ENCODE assay signal across 22 cellular contexts in genomic region chr7:149020483-149020882, GRCh38. TPM values are rescaled to one million over a fixed set of nuclear protein-coding genes. Genes with fewer than 3 reads are reported as not detected.
DNase-seq lines count a peak whose midpoint lies in the region; ATAC-seq and TF ChIP-seq lines count a peak whose summit lies in the region.
"Had no signal": no experiment of that assay in that cellular context is flagged by ENCODE, and none has a peak within 500 bp of the region (broad histone marks: within the 10 kb centered on the region; RNA-seq: fewer than 3 reads in every experiment).

No MANE protein-coding gene starts in this region.

- BruUV-seq in Calu3 (replicated peaks; lab: Mats Ljungman, UMichigan) = no TSS peak

- no peak for TF ChIP-seq CTCF in Calu3 (IDR thresholded peaks at IDR 0.05; ENCODE audit: unreplicated experiment)
- TF ChIP-seq CTCF in dorsolateral prefrontal cortex (IDR thresholded peaks at IDR 0.05 in 54 of 56, conservative IDR thresholded peaks at IDR 0.05 in 2 of 56; ENCODE audit: low read depth in 1 of 56, partially characterized antibody in 56 of 56) = no peak

- peaks cover 71% of the 10 kb centered on the region for H3K36me3 Mint-ChIP-seq in Calu3 (ENCODE audit: insufficient read depth, unreplicated experiment)
- H3K36me3 Mint-ChIP-seq in T-helper 17 cell (ENCODE audit: low read depth) = peaks cover 2% of the 10 kb centered on the region

- no peak overlapping the region for H3K4me3 Mint-ChIP-seq in Calu3 (ENCODE audit: low read depth, unreplicated experiment)
- no peak overlapping the region for H3K4me3 Mint-ChIP-seq in T-helper 17 cell
- H3K4me3 Mint-ChIP-seq: activated CD4-positive, alpha-beta memory T cell treated with anti-CD3 and anti-CD28 coated beads for 36 hours; activated naive CD4-positive, alpha-beta T cell treated with anti-CD3 and anti-CD28 coated beads, Interleukin-2, amount 10 ng/mL, durations not matched to agents 7 days and 5 days had no signal

- no peaks in the 10 kb centered on the region for H3K27me3 ChIP-seq in dorsolateral prefrontal cortex
- H3K27me3 ChIP-seq: foreskin keratinocyte, right lobe of liver, suprapubic skin, uterus had no signal

- H3K27ac ChIP-seq in dorsolateral prefrontal cortex = peak overlapping the region in 52 of 59 donors; percentile 4 to 84 (median 62)
- H3K27ac ChIP-seq: foreskin keratinocyte, right lobe of liver, RWPE1, suprapubic skin, uterus had no signal

- CTCF ChIA-PET in Calu3 (lab: Charles Lee) = interaction anchor here (0.6 kb wide), 1 partner anchor 507 kb away, joined by 3 read pairs; no protein-coding TSS in a partner anchor

- no peaks in the 10 kb centered on the region for H3K9me3 ChIP-seq in T-helper 17 cell (ENCODE audit: control insufficient read depth, low read length, poor library complexity, severe bottlenecking)
- H3K9me3 ChIP-seq: right lobe of liver, suprapubic skin, uterus had no signal

- peak overlapping the region in 6 of 59 donors; percentile 1 to 28 (median 14) for H3K4me3 ChIP-seq in dorsolateral prefrontal cortex
- H3K4me3 ChIP-seq: lung, right lobe of liver, suprapubic skin, uterus had no signal

- intact Hi-C loops in Calu3 (cut with micrococcal nuclease; ENCODE audit: unreplicated experiment) (no loop called here), dorsolateral prefrontal cortex (cut with DNase I) (no loop called here)

- peak overlapping the region; percentile 5 for H3K27ac Mint-ChIP-seq in Calu3 (ENCODE audit: unreplicated experiment)
- peak overlapping the region; percentile 45 for H3K27ac Mint-ChIP-seq in T-helper 17 cell
- H3K27ac Mint-ChIP-seq: activated CD4-positive, alpha-beta memory T cell treated with anti-CD3 and anti-CD28 coated beads for 36 hours had no signal

- H3K4me1 Mint-ChIP-seq in Calu3 (ENCODE audit: low read depth, unreplicated experiment) = peaks cover 38% of the 10 kb centered on the region
- H3K4me1 Mint-ChIP-seq in T-helper 17 cell = peaks cover 24% of the 10 kb centered on the region

- ATAC-seq in T-helper 17 cell = no peak
- ATAC-seq in GM21825 (IDR thresholded peaks at IDR 0.05; ENCODE audit: unreplicated experiment) = no peak
- ATAC-seq in HG03108 (IDR thresholded peaks at IDR 0.05; ENCODE audit: unreplicated experiment) = no peak
- ATAC-seq: foreskin keratinocyte, right lobe of liver had no signal

- H3K9me3 Mint-ChIP-seq in Calu3 (ENCODE audit: low read depth, unreplicated experiment) = no peaks in the 10 kb centered on the region
- H3K9me3 Mint-ChIP-seq: activated CD4-positive, alpha-beta memory T cell treated with anti-CD3 and anti-CD28 coated beads for 36 hours; activated naive CD4-positive, alpha-beta T cell treated with anti-CD3 and anti-CD28 coated beads, Interleukin-2, amount 10 ng/mL, durations not matched to agents 7 days and 5 days had no signal

- DNase-seq in Calu3 (no peak), T-helper 17 cell (no peak), dorsolateral prefrontal cortex (peak in 4 of 10 donors; percentile 39 to 67 (median 54)), occipital lobe (lab: John Stamatoyannopoulos, UW) (peak; percentile 15), OCI-M1 (lab: John Stamatoyannopoulos, UW) (no peak)
- DNase-seq: activated CD4-positive, alpha-beta memory T cell treated with anti-CD3 and anti-CD28 coated beads for 36 hours; activated naive CD4-positive, alpha-beta T cell treated with anti-CD3 and anti-CD28 coated beads, Interleukin-2, amount 10 ng/mL, durations not matched to agents 7 days and 5 days; activated T-cell treated with anti-CD3 and anti-CD28 coated beads, Interleukin-2, amount 50 U/mL, for 1 hour; CD4-positive, alpha-beta memory T cell; erythroblast; foreskin keratinocyte; GF-D8; NCI-H187 treated with DMSO at 0.1 percent for 48 hours; stimulated activated CD4-positive, alpha-beta T cell treated with anti-CD3 and anti-CD28 coated beads, Interleukin-15, amount 100 ng/mL, for 24 hours; T-helper 9 cell; uterus had no signal

- H3K27me3 Mint-ChIP-seq in Calu3 (ENCODE audit: unreplicated experiment) (no peaks in the 10 kb centered on the region), T-helper 17 cell (no peaks in the 10 kb centered on the region)
- H3K27me3 Mint-ChIP-seq: activated CD4-positive, alpha-beta memory T cell treated with anti-CD3 and anti-CD28 coated beads for 36 hours; activated naive CD4-positive, alpha-beta T cell treated with anti-CD3 and anti-CD28 coated beads, Interleukin-2, amount 10 ng/mL, durations not matched to agents 7 days and 5 days; CD4-positive, alpha-beta memory T cell had no signal

RNA-seq across cellular contexts. Expression of gene PDIA4, which starts 7.8 kb away (rescaled TPM):
- total RNA-seq in Calu3 (2022) (332 and 351 TPM in 2 replicates), T-helper 17 cell (10 to 100 TPM; 42.4 to 49.8 TPM), dorsolateral prefrontal cortex (10 to 100 TPM; 17.6 to 81.7 (median 29.7) TPM), occipital lobe (69.6 TPM)
